28 cellular contexts compared by ENCODE assay signal in genomic region chr20:19115581-19115980, GRCh38.
"Had no signal": no experiment of that assay in that cellular context is flagged by ENCODE, and none has a peak within 500 bp of the region (broad histone marks: within the 10 kb centered on the region; RNA-seq: fewer than 3 reads in every experiment).

No MANE protein-coding gene starts in this region.

- H3K27me3 ChIP-seq: SJSA1 had no signal

- H3K27ac ChIP-seq: KMS-11, SJSA1 had no signal

- DNase-seq: activated CD4-positive, alpha-beta T cell treated with anti-CD3 and anti-CD28 coated beads for 36 hours; activated CD4-positive, alpha-beta T cell treated with anti-CD3 and anti-CD28 coated beads, Interleukin-2, amount 10 ng/mL, durations not matched to agents 7 days and 5 days; activated CD4-positive, alpha-beta T cell treated with anti-CD3 and anti-CD28 coated beads, Interleukin-2, amount 50 U/mL, for 48 hours; activated CD8-positive, alpha-beta T cell treated with anti-CD3 and anti-CD28 coated beads, Interleukin-2, amount 10 ng/mL, durations not matched to agents 7 days and 5 days; activated gamma-delta T cell treated with Interleukin-2 at 50 U/mL for 16 hours; activated naive CD4-positive, alpha-beta T cell treated with anti-CD3 and anti-CD28 coated beads, Interleukin-2, amount 10 ng/mL, durations not matched to agents 7 days and 5 days; activated naive CD8-positive, alpha-beta T cell treated with anti-CD3 and anti-CD28 coated beads, Interleukin-2, amount 50 U/mL, for 24 hours; activated T-cell treated with anti-CD3 and anti-CD28 coated beads, Interleukin-2, amount 50 U/mL, for 24 hours; anterior cingulate cortex; caudate nucleus; MM.1S; MV-4-11; NCI-H1092; NCI-H146; NCI-H187; NCI-H2081; NCI-H524 treated with DMSO at 0.1 percent for 48 hours; NCI-H748 treated with DMSO at 0.1 percent for 48 hours; Right ventricle myocardium superior; SK-N-SH had no signal

- H3K4me3 ChIP-seq: SJSA1 had no signal

- H3K9me3 ChIP-seq: SJSA1, SK-N-SH had no signal

- H3K4me1 ChIP-seq: SJSA1 had no signal

- H3K4me3 Mint-ChIP-seq: activated CD4-positive, alpha-beta T cell treated with anti-CD3 and anti-CD28 coated beads for 36 hours; activated CD4-positive, alpha-beta T cell treated with anti-CD3 and anti-CD28 coated beads, Interleukin-2, amount 10 ng/mL, durations not matched to agents 7 days and 5 days; activated CD8-positive, alpha-beta T cell treated with anti-CD3 and anti-CD28 coated beads, Interleukin-2, amount 10 ng/mL, durations not matched to agents 7 days and 5 days; activated naive CD4-positive, alpha-beta T cell treated with anti-CD3 and anti-CD28 coated beads, Interleukin-2, amount 10 ng/mL, durations not matched to agents 7 days and 5 days; activated naive CD8-positive, alpha-beta T cell; activated naive CD8-positive, alpha-beta T cell treated with anti-CD3 and anti-CD28 coated beads, Interleukin-2, amount 50 U/mL, for 24 hours; activated T-cell treated with anti-CD3 and anti-CD28 coated beads, Interleukin-2, amount 50 U/mL, for 24 hours; brain; T-helper 1 cell treated with Interleukin-12 subunit alpha and Interleukin-12 subunit beta and Interleukin-4 antibody, amounts not matched to agents 30 μg/mL and 1 μg/mL, for 36 hours; T-helper 2 cell treated with Interferon-gamma antibody and Interleukin-4, amounts not matched to agents 5 μg/mL and 100 μg/mL, for 36 hours; WTC11 had no signal

- H3K36me3 ChIP-seq: SJSA1 had no signal

- H3K27ac Mint-ChIP-seq: activated CD4-positive, alpha-beta T cell treated with anti-CD3 and anti-CD28 coated beads for 36 hours; activated CD4-positive, alpha-beta T cell treated with anti-CD3 and anti-CD28 coated beads, Interleukin-2, amount 10 ng/mL, durations not matched to agents 7 days and 5 days; activated CD8-positive, alpha-beta T cell treated with anti-CD3 and anti-CD28 coated beads, Interleukin-2, amount 10 ng/mL, durations not matched to agents 7 days and 5 days; activated naive CD4-positive, alpha-beta T cell treated with anti-CD3 and anti-CD28 coated beads, Interleukin-2, amount 10 ng/mL, durations not matched to agents 7 days and 5 days; activated naive CD8-positive, alpha-beta T cell; activated naive CD8-positive, alpha-beta T cell treated with anti-CD3 and anti-CD28 coated beads, Interleukin-2, amount 50 U/mL, for 24 hours; activated T-cell treated with anti-CD3 and anti-CD28 coated beads, Interleukin-2, amount 50 U/mL, for 24 hours; brain; T-helper 1 cell treated with Interleukin-12 subunit alpha and Interleukin-12 subunit beta and Interleukin-4 antibody, amounts not matched to agents 30 μg/mL and 1 μg/mL, for 36 hours; T-helper 2 cell treated with Interferon-gamma antibody and Interleukin-4, amounts not matched to agents 5 μg/mL and 100 μg/mL, for 36 hours; WTC11 had no signal

- H3K36me3 Mint-ChIP-seq: activated naive CD4-positive, alpha-beta T cell treated with anti-CD3 and anti-CD28 coated beads, Interleukin-2, amount 10 ng/mL, durations not matched to agents 7 days and 5 days; activated naive CD8-positive, alpha-beta T cell; brain; WTC11 had no signal

- ATAC-seq: activated CD4-positive, alpha-beta T cell treated with anti-CD3 and anti-CD28 coated beads for 36 hours; activated CD4-positive, CD25-positive, alpha-beta regulatory T cell treated with anti-CD3 and anti-CD28 coated beads, Interleukin-2, amount 50 U/mL, for 24 hours; activated CD8-positive, alpha-beta T cell treated with anti-CD3 and anti-CD28 coated beads, Interleukin-2, amount 10 ng/mL, durations not matched to agents 7 days and 5 days; activated naive CD8-positive, alpha-beta T cell treated with anti-CD3 and anti-CD28 coated beads, Interleukin-2, amount 50 U/mL, for 24 hours; WTC11 had no signal

- H3K9me2 ChIP-seq: SK-N-SH had no signal

- H3K27me3 Mint-ChIP-seq: activated CD4-positive, alpha-beta T cell treated with anti-CD3 and anti-CD28 coated beads for 36 hours; activated CD4-positive, alpha-beta T cell treated with anti-CD3 and anti-CD28 coated beads, Interleukin-2, amount 10 ng/mL, durations not matched to agents 7 days and 5 days; activated naive CD4-positive, alpha-beta T cell treated with anti-CD3 and anti-CD28 coated beads, Interleukin-2, amount 10 ng/mL, durations not matched to agents 7 days and 5 days; activated naive CD8-positive, alpha-beta T cell; activated naive CD8-positive, alpha-beta T cell treated with anti-CD3 and anti-CD28 coated beads, Interleukin-2, amount 50 U/mL, for 24 hours; activated T-cell treated with anti-CD3 and anti-CD28 coated beads, Interleukin-2, amount 50 U/mL, for 24 hours had no signal

- H3K4me2 ChIP-seq: KMS-11, SK-N-SH had no signal

- H3K9me3 Mint-ChIP-seq: activated CD4-positive, alpha-beta T cell treated with anti-CD3 and anti-CD28 coated beads, Interleukin-2, amount 10 ng/mL, durations not matched to agents 7 days and 5 days; activated naive CD4-positive, alpha-beta T cell treated with anti-CD3 and anti-CD28 coated beads, Interleukin-2, amount 10 ng/mL, durations not matched to agents 7 days and 5 days; activated naive CD8-positive, alpha-beta T cell treated with anti-CD3 and anti-CD28 coated beads, Interleukin-2, amount 50 U/mL, for 24 hours; activated T-cell treated with anti-CD3 and anti-CD28 coated beads, Interleukin-2, amount 50 U/mL, for 24 hours; brain; T-helper 2 cell treated with Interferon-gamma antibody and Interleukin-4, amounts not matched to agents 5 μg/mL and 100 μg/mL, for 36 hours had no signal

- H3K9ac ChIP-seq: KMS-11, SK-N-SH had no signal

- H3K4me1 Mint-ChIP-seq: activated CD4-positive, alpha-beta T cell treated with anti-CD3 and anti-CD28 coated beads for 36 hours; activated CD4-positive, alpha-beta T cell treated with anti-CD3 and anti-CD28 coated beads, Interleukin-2, amount 10 ng/mL, durations not matched to agents 7 days and 5 days; activated naive CD4-positive, alpha-beta T cell treated with anti-CD3 and anti-CD28 coated beads, Interleukin-2, amount 10 ng/mL, durations not matched to agents 7 days and 5 days; activated naive CD8-positive, alpha-beta T cell treated with anti-CD3 and anti-CD28 coated beads, Interleukin-2, amount 50 U/mL, for 24 hours; brain; WTC11 had no signal
